Comparison of ENCODE assay signal across 8 cellular contexts in genomic region chr3:57068437-57069089, GRCh38. TPM values are rescaled to one million over a fixed set of nuclear protein-coding genes. Genes with fewer than 3 reads are reported as not detected.
DNase-seq lines count a peak whose midpoint lies in the region; ATAC-seq, FAIRE-seq and TF ChIP-seq lines count a peak whose summit lies in the region.

No MANE protein-coding gene starts in this region.

- peaks cover 22% of the 10 kb centered on the region for H3K27me3 Mint-ChIP-seq in activated B cell treated with CpG ODN at 0.5 μM for 24 hours

- DNase-seq in GF-D8 (lab: John Stamatoyannopoulos, UW) (peak; percentile 68), activated B cell treated with CpG ODN at 0.5 μM for 24 hours (peak; percentile 52), keratinocyte (ENCODE audit: low read depth, low spot score) (peak; percentile 75), testis (peak; percentile 37), NCI-H1417 treated with DMSO at 0.1 percent for 48 hours (lab: John Stamatoyannopoulos, UW) (no peak), 8988T (no peak)

- H3K79me2 ChIP-seq in keratinocyte (ENCODE audit: control insufficient read depth, insufficient read depth, low read length) = no peaks in the 10 kb centered on the region

- peak overlapping the region; percentile 69 for H3K4me2 ChIP-seq in keratinocyte (ENCODE audit: control insufficient read depth, extremely low read depth, insufficient read depth, low read depth, low read length)

- WGBS in testis, 2 donors = 49 to 57% methylated on average over 11 of the region's 11 CpGs

- H3K4me3 Mint-ChIP-seq in activated B cell treated with CpG ODN at 0.5 μM for 24 hours = peak overlapping the region; percentile 62

- TF ChIP-seq CTCF in activated B cell treated with CpG ODN at 0.5 μM for 24 hours (IDR thresholded peaks at IDR 0.05) (no peak), keratinocyte (optimal IDR thresholded peaks at IDR 0.05 in 1 of 3, IDR thresholded peaks at IDR 0.05 in 1 of 3, conservative IDR thresholded peaks at IDR 0.05 in 1 of 3; ENCODE audit: extremely low read depth in 1 of 3, insufficient read depth in 2 of 3, low read length in 3 of 3) (no peak), testis (IDR thresholded peaks at IDR 0.05) (no peak)

- H3K36me3 Mint-ChIP-seq in activated B cell treated with CpG ODN at 0.5 μM for 24 hours (ENCODE audit: low read depth) = no peaks in the 10 kb centered on the region

- peak; percentile 97 for FAIRE-seq in keratinocyte (lab: Jason Lieb, UNC)

- H3K4me1 ChIP-seq in keratinocyte (ENCODE audit: control insufficient read depth, extremely low read depth, insufficient read depth, low read length) (peaks cover 16% of the 10 kb centered on the region), testis (peaks cover 23% of the 10 kb centered on the region)

- H3K36me3 ChIP-seq in keratinocyte (ENCODE audit: control insufficient read depth in 2 of 2, extremely low read depth in 1 of 2, insufficient read depth in 2 of 2, low read length in 2 of 2) (no peaks in the 10 kb centered on the region), testis (ENCODE audit: low read depth, missing control alignments) (no peaks in the 10 kb centered on the region)

- ATAC-seq in GM21515 (IDR thresholded peaks at IDR 0.05; ENCODE audit: unreplicated experiment) = peak; percentile 99
- peak; percentile 96 for ATAC-seq in HG03571 (IDR thresholded peaks at IDR 0.05; ENCODE audit: unreplicated experiment)
- ATAC-seq in activated B cell treated with CpG ODN at 0.5 μM for 24 hours (ENCODE audit: low read depth) = peak; percentile 97

- peak overlapping the region; percentile 70 for H3K9ac ChIP-seq in keratinocyte (ENCODE audit: control insufficient read depth, extremely low read depth, insufficient read depth, low read length)

- peaks cover 27% of the 10 kb centered on the region for H3K4me1 Mint-ChIP-seq in activated B cell treated with CpG ODN at 0.5 μM for 24 hours

- peak overlapping the region in 2 of 3 experiments; percentile 4 to 8 for H3K4me3 ChIP-seq in keratinocyte (ENCODE audit: control insufficient read depth in 2 of 3, extremely low read depth in 1 of 3, insufficient read depth in 2 of 3, low read depth in 1 of 3, low read length in 3 of 3)
- no peak overlapping the region for H3K4me3 ChIP-seq in testis

- H3K27ac ChIP-seq in keratinocyte (ENCODE audit: control insufficient read depth, insufficient read depth, low read length) = peak overlapping the region; percentile 83
- H3K27ac ChIP-seq in testis = peak overlapping the region in 1 of 2 donors; percentile 64

- intact Hi-C loops in activated B cell treated with CpG ODN at 0.5 μM for 24 hours (cut with micrococcal nuclease) (loop anchor here (1.0 to 5.0 kb wide), 10 partner anchors 10 to 1128 kb away; partner anchors contain the start of genes ARHGEF3, CCDC66 and TASOR), testis (cut with DNase I; ENCODE audit: low total_unique reads) (no loop called here)

- POLR2A ChIA-PET in activated B cell treated with CpG ODN at 0.5 μM for 24 hours (lab: Charles Lee) = interaction anchor here (0.6 to 2.7 kb wide), 11 partner anchors 10 to 1128 kb away, joined by 3 to 22 read pairs (median 5); partner anchors contain the start of genes APPL1, ARHGEF3 and TASOR

- H3K9me3 ChIP-seq in keratinocyte (ENCODE audit: control insufficient read depth, low read depth, low read length) = no peaks in the 10 kb centered on the region
- H3K9me3 ChIP-seq in testis = no peaks in the 10 kb centered on the region

- no peaks in the 10 kb centered on the region for H3K9me1 ChIP-seq in keratinocyte (ENCODE audit: control insufficient read depth, extremely low read depth, insufficient read depth, low read length)

- peak overlapping the region; percentile 88 for H3K27ac Mint-ChIP-seq in activated B cell treated with CpG ODN at 0.5 μM for 24 hours

- H2AFZ ChIP-seq in keratinocyte (ENCODE audit: control insufficient read depth, low read length) = peak overlapping the region; percentile 2

- H3K27me3 ChIP-seq in keratinocyte (ENCODE audit: control insufficient read depth, extremely low read depth, insufficient read depth, low read length) (no peaks in the 10 kb centered on the region), testis (no peaks in the 10 kb centered on the region)

- CTCF ChIA-PET in activated B cell treated with CpG ODN at 0.5 μM for 24 hours (lab: Charles Lee) = interaction anchor here (0.7 to 2.3 kb wide), 5 partner anchors 10 to 74 kb away, joined by 3 to 9 read pairs (median 3); no protein-coding TSS in a partner anchor

- TF ChIP-seq POLR2A in testis (IDR thresholded peaks at IDR 0.05) = no peak

- H4K20me1 ChIP-seq in keratinocyte (ENCODE audit: control insufficient read depth, extremely low read depth, insufficient read depth, low read length) = no peaks in the 10 kb centered on the region

- dilution Hi-C loops in keratinocyte (cut with MboI; ENCODE audit: extremely low pct_ligation_motif_present, low sequenced_read_pairs) = no loop called here

- H3K9me3 Mint-ChIP-seq in activated B cell treated with CpG ODN at 0.5 μM for 24 hours = peaks cover 5% of the 10 kb centered on the region

RNA-seq across cellular contexts. Expression of gene SPATA12, which starts 8.1 kb away (rescaled TPM):
- total RNA-seq in activated B cell treated with CpG ODN at 0.5 μM for 24 hours (not detected in 2 replicates), testis (10 to 100 TPM in 1 of 2 donors, 1 to 10 TPM in 1; 4.3 to 10.2 TPM)
- polyA plus RNA-seq in keratinocyte (0.08 to 0.09 TPM (median 0.08 TPM) in 3 replicates), testis (ENCODE audit: insufficient read depth, low read depth, low replicate concordance) (32.0 TPM)
- not detected for polyA plus RNA-seq in keratinocyte (2011; ENCODE audit: low read depth)
- polyA plus RNA-seq in keratinocyte (2011; cell fraction: cytosol; rRNA removed) = 0.11 TPM in 1 of 2 replicates, not detected in the other
- polyA plus RNA-seq in keratinocyte (2011; cell fraction: nucleus; rRNA removed) = 0.13 and 0.16 TPM in 2 replicates
- 0.05 and 0.17 TPM in 2 replicates for polyA plus RNA-seq in keratinocyte (2012; ENCODE audit: low replicate concordance)
- 0.06 TPM in 1 of 3 replicates, not detected in the others for polyA minus RNA-seq in keratinocyte
- polyA minus RNA-seq in keratinocyte (2011; cell fraction: cytosol; rRNA and poly(A)+ RNA removed) = not detected
- polyA minus RNA-seq in keratinocyte (2011; cell fraction: nucleus; rRNA and poly(A)+ RNA removed) = not detected in 2 replicates

Comparison
In these comparisons a context has a peak if more than half of its experiments do, and no peak if none do; other contexts are left out.
1. DNase-seq: peak in GF-D8 (single experiment), activated B cell treated with CpG ODN at 0.5 μM for 24 hours (single experiment), keratinocyte (single experiment) and testis (single experiment); none in NCI-H1417 treated with DMSO at 0.1 percent for 48 hours (single experiment) and 8988T (single experiment).
2. H3K4me3 ChIP-seq: peak in keratinocyte (2 of 3); none in testis (0 of 2).
3. Peak in every context shown above with its lines, with median percentiles within 50 percentile points of each other: ATAC-seq.